ENCODE assay signal across 23 cellular contexts in the genomic region with DNA sequence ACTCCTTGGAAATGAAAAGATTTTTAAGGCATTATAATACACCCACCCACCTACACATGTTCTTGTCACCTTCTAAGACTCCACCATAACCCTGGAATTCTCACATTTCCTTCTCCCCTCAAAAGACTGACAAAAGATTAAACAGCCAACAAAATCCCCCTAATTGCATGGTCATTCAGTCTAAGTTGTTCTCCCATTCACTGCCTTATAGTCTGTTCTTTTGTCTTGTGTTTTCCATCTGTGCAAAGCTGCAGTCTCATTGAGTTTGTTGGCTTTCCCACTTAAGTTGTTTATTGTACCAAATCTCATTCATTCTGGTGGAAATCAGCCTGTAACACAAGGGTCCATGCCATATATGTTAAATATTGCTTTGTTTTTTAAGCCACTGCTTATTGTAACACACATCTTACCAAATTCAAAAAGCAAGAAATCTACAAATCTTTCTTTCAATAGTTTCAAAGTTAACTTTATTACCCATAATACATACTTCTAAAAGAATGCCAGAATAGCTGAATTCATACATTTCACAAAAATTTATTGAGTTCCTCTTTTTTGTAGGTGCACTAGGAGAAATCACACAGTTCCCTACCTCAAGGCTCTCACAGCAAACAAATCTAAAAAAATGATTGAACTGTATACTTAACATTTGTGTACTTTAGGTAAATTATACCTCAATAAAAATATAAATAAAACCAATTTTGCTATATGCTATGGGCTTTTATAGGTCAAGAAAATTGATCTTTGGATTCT.
"Had no signal": no experiment of that assay in that cellular context is flagged by ENCODE, and none has a peak within 500 bp of the region (broad histone marks: within the 10 kb centered on the region; RNA-seq: fewer than 3 reads in every experiment).

No MANE protein-coding gene starts in this region.

- H3K9me3 ChIP-seq: colonic mucosa, gastrocnemius medialis, neutrophil, thoracic aorta, tibial nerve, upper lobe of left lung had no signal

- H3K36me3 Mint-ChIP-seq: memory B cell, natural killer cell had no signal

- H3K27me3 Mint-ChIP-seq: dendritic cell treated with granulocyte-macrophage colony-stimulating factor and Interleukin-4, amounts not matched to agents 40 ng/mL and 50 ng/mL, for 4 days; memory B cell had no signal

- H3K27ac Mint-ChIP-seq: dendritic cell treated with granulocyte-macrophage colony-stimulating factor and Interleukin-4, amounts not matched to agents 40 ng/mL and 50 ng/mL, for 4 days; endodermal cell; memory B cell; natural killer cell; progenitor cell of endocrine pancreas; stimulated activated naive B cell treated with anti-CD40 and anti-IgM and Interleukin-4, amounts not matched to agents 10 μg/mL and 1 μg/mL and 100 μg/mL, for 72 hours; stimulated activated naive CD8-positive, alpha-beta T cell treated with anti-CD3 and anti-CD28 coated beads, Interleukin-15, Interleukin-2, amounts not matched to agents 100 ng/mL and 50 ng/mL, for 24 hours had no signal

- H3K27me3 ChIP-seq: colonic mucosa, gastrocnemius medialis, neutrophil, tibial nerve, upper lobe of left lung had no signal

- H3K27ac ChIP-seq: colonic mucosa, gastrocnemius medialis, neutrophil, parathyroid adenoma, thoracic aorta, upper lobe of left lung had no signal

- H3K36me3 ChIP-seq: colonic mucosa, neutrophil had no signal

- H3K9me3 Mint-ChIP-seq: dendritic cell treated with granulocyte-macrophage colony-stimulating factor and Interleukin-4, amounts not matched to agents 40 ng/mL and 50 ng/mL, for 4 days; endodermal cell; memory B cell; natural killer cell; stimulated activated naive B cell treated with anti-CD40 and anti-IgM and Interleukin-4, amounts not matched to agents 10 μg/mL and 1 μg/mL and 100 μg/mL, for 72 hours; stimulated activated naive CD8-positive, alpha-beta T cell treated with anti-CD3 and anti-CD28 coated beads, Interleukin-15, Interleukin-2, amounts not matched to agents 100 ng/mL and 50 ng/mL, for 24 hours had no signal

- ATAC-seq: esophagus mucosa; gastrocnemius medialis; left lobe of liver; natural killer cell; sciatic nerve; stimulated activated naive B cell treated with anti-CD40 and anti-IgM and Interleukin-4, amounts not matched to agents 10 μg/mL and 1 μg/mL and 100 μg/mL, for 72 hours had no signal

- DNase-seq: effector CD8-positive, alpha-beta T cell; endodermal cell; foreskin fibroblast; gastrocnemius medialis; head of caudate nucleus; natural killer cell; stimulated activated CD4-positive, alpha-beta T cell treated with anti-CD3 and anti-CD28 coated beads, Interleukin-2, amount 100 ng/mL, for 24 hours; stimulated activated CD4-positive, alpha-beta T cell treated with anti-CD3 and anti-CD28 coated beads, Interleukin-4, amount 100 ng/mL, for 4 hours; stimulated activated naive B cell treated with anti-CD40 and anti-IgM and Interleukin-4, amounts not matched to agents 10 μg/mL and 1 μg/mL and 100 μg/mL, for 72 hours; upper lobe of left lung had no signal

- H3K9ac ChIP-seq: parathyroid adenoma had no signal

- H3K4me3 Mint-ChIP-seq: dendritic cell treated with granulocyte-macrophage colony-stimulating factor and Interleukin-4, amounts not matched to agents 40 ng/mL and 50 ng/mL, for 4 days; endodermal cell; memory B cell; natural killer cell; stimulated activated naive B cell treated with anti-CD40 and anti-IgM and Interleukin-4, amounts not matched to agents 10 μg/mL and 1 μg/mL and 100 μg/mL, for 72 hours; stimulated activated naive CD8-positive, alpha-beta T cell treated with anti-CD3 and anti-CD28 coated beads, Interleukin-15, Interleukin-2, amounts not matched to agents 100 ng/mL and 50 ng/mL, for 24 hours had no signal

- H3K4me1 ChIP-seq: colonic mucosa, parathyroid adenoma had no signal

- H3K4me3 ChIP-seq: colonic mucosa, gastrocnemius medialis, lung, thoracic aorta, tibial nerve, upper lobe of left lung had no signal
